ENCODE assay signal across 11 cellular contexts in genomic region chr17:59378621-59379194, GRCh38. TPM values are rescaled to one million over a fixed set of nuclear protein-coding genes. Genes with fewer than 3 reads are reported as not detected.
DNase-seq lines count a peak whose midpoint lies in the region; ATAC-seq, FAIRE-seq and TF ChIP-seq lines count a peak whose summit lies in the region.
"Had no signal": no experiment of that assay in that cellular context is flagged by ENCODE, and none has a peak within 500 bp of the region (broad histone marks: within the 10 kb centered on the region; RNA-seq: fewer than 3 reads in every experiment).

No MANE protein-coding gene starts in this region.

- peaks cover 5% of the 10 kb centered on the region for H3K36me3 Mint-ChIP-seq in type B pancreatic cell

- WGBS in gastroesophageal sphincter (ENCODE audit: low coverage in 1 of 2), 2 donors: 43% methylated on average over 3 to 7 of the region's 7 CpGs
- 61 to 65% methylated on average over 7 of the region's 7 CpGs for WGBS in pancreas, 2 donors

- DNase-seq in AG09309 (ENCODE audit: low read depth): peak; percentile 42
- DNase-seq in WERI-Rb-1: no peak
- DNase-seq in pancreas: no peak
- DNase-seq in KBM-7: no peak
- DNase-seq in NCI-H2107 (lab: John Stamatoyannopoulos, UW): no peak
- no peak for DNase-seq in type B pancreatic cell (ENCODE audit: extremely low spot score, unreplicated experiment)
- DNase-seq: activated T-cell treated with anti-CD3 and anti-CD28 coated beads, Interleukin-2, amount 50 U/mL, for 1 hour; hippocampal formation; NCI-H1092 treated with DMSO at 0.1 percent for 48 hours had no signal

- in situ Hi-C loops in KBM-7 (cut with MboI; ENCODE audit: low pct_unique_long_range_greater_than_20kb, low sequenced_read_pairs): no loop called here

- H3K27ac ChIP-seq in WERI-Rb-1 (peak overlapping the region; percentile 55; the same call in 1 of the 2 replicates), gastroesophageal sphincter (peak overlapping the region; percentile 26 to 80 (median 76)), pancreas (peak overlapping the region in 3 of 4 donors; percentile 30 to 68 (median 63))

- H3K4me3 Mint-ChIP-seq in type B pancreatic cell: no peak overlapping the region

- H3K4me3 ChIP-seq in AG09309 (ENCODE audit: control insufficient read depth, low read depth, low read length) (no peak overlapping the region), WERI-Rb-1 (ENCODE audit: low read depth, low read length) (no peak overlapping the region), gastroesophageal sphincter (no peak overlapping the region), pancreas (no peak overlapping the region)

- H3K27me3 ChIP-seq in WERI-Rb-1 (ENCODE audit: insufficient read depth, low read depth, severe bottlenecking): no peaks in the 10 kb centered on the region
- no peaks in the 10 kb centered on the region for H3K27me3 ChIP-seq in gastroesophageal sphincter
- H3K27me3 ChIP-seq in pancreas: no peaks in the 10 kb centered on the region

- H3K27me3 Mint-ChIP-seq in type B pancreatic cell: no peaks in the 10 kb centered on the region

- TF ChIP-seq CTCF in AG09309 (IDR thresholded peaks at IDR 0.05; ENCODE audit: control insufficient read depth, insufficient read depth, low read depth, low read length, missing control alignments): no peak
- no peak for TF ChIP-seq CTCF in WERI-Rb-1 (IDR thresholded peaks at IDR 0.05; ENCODE audit: low read depth, low read length)
- no peak for TF ChIP-seq CTCF in gastroesophageal sphincter (IDR thresholded peaks at IDR 0.05)
- no peak for TF ChIP-seq CTCF in pancreas (IDR thresholded peaks at IDR 0.05)
- TF ChIP-seq CTCF in type B pancreatic cell (conservative IDR thresholded peaks at IDR 0.05): no peak

- FAIRE-seq in pancreas (lab: Jason Lieb, UNC): no peak

- H3K9me3 ChIP-seq in WERI-Rb-1 (ENCODE audit: severe bottlenecking) (no peaks in the 10 kb centered on the region), gastroesophageal sphincter (no peaks in the 10 kb centered on the region), pancreas (no peaks in the 10 kb centered on the region)

- peaks cover 40 to 90% (median 68%) of the 10 kb centered on the region in 3 donors for H3K4me1 ChIP-seq in gastroesophageal sphincter
- peaks cover 26 to 49% (median 30%) of the 10 kb centered on the region in 3 donors for H3K4me1 ChIP-seq in pancreas

- ATAC-seq in gastroesophageal sphincter (peak; percentile 57), pancreas (peak in 1 of 4 donors; percentile 17), HG03196 (IDR thresholded peaks at IDR 0.05; ENCODE audit: unreplicated experiment) (no peak)

- TF ChIP-seq POLR2A in gastroesophageal sphincter (IDR thresholded peaks at IDR 0.05): no peak

- peaks cover 29% of the 10 kb centered on the region for H3K4me1 Mint-ChIP-seq in type B pancreatic cell (ENCODE audit: unreplicated experiment)

- H3K36me3 ChIP-seq in WERI-Rb-1 (no peaks in the 10 kb centered on the region), gastroesophageal sphincter (no peaks in the 10 kb centered on the region), pancreas (no peaks in the 10 kb centered on the region)

- no peak for TF ChIP-seq EP300 in gastroesophageal sphincter (IDR thresholded peaks at IDR 0.05)

- no peaks in the 10 kb centered on the region for H3K9me3 Mint-ChIP-seq in type B pancreatic cell

- intact Hi-C loops in pancreas (cut with DNase I): loop anchor here in 1 of 3 donors (10.0 kb wide), 1 partner anchor 56 kb away; no protein-coding TSS in a partner anchor

- no peak overlapping the region for H3K27ac Mint-ChIP-seq in type B pancreatic cell

RNA-seq across cellular contexts. Expression of gene YPEL2, which starts 47.3 kb away (rescaled TPM):
- total RNA-seq in gastroesophageal sphincter: 10 to 100 TPM; 35.5 to 47.1 (median 40.6) TPM
- total RNA-seq in pancreas: 10 to 100 TPM in 5 of 6 donors, 1 to 10 TPM in 1; 9.1 to 28.7 (median 13.6) TPM
- 1 to 10 TPM; 6.7 to 8.7 TPM for polyA plus RNA-seq in pancreas
- 11.0 and 14.7 TPM in 2 replicates for total RNA-seq in type B pancreatic cell (ENCODE audit: low replicate concordance)
